11 cellular contexts compared by ENCODE assay signal in the genomic region with DNA sequence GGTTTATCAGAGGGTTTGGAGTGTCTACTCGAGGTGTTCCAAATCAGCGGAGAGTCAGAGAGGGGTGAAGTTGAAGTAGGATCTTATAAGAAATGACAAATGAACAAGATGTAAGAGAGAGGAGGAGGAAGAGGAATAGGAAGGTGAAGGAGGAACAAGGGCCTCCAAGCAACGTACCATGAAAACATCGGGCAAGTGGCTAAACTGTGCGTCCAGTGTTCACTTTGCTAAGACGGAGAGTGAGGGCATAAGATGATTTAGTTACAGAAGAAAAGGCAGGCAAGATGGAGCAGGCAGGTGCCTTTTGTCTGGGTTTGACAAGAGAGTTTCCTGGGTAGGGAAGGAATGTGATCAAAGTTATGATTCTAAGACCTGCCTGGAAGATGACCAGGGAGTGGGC.
A peak's percentile ranks its signal among the peaks of the same experiment; 100 is the strongest.
DNase-seq lines count a peak whose midpoint lies in the region; ATAC-seq and TF ChIP-seq lines count a peak whose summit lies in the region.
"Had no signal": no experiment of that assay in that cellular context is flagged by ENCODE, and none has a peak within 500 bp of the region (broad histone marks: within the 10 kb centered on the region; RNA-seq: fewer than 3 reads in every experiment).

No MANE protein-coding gene starts in this region.

- no peaks in the 10 kb centered on the region for H3K36me3 Mint-ChIP-seq in osteocyte (ENCODE audit: unreplicated experiment)

- peak overlapping the region; percentile 53 for H3K27ac Mint-ChIP-seq in osteocyte (ENCODE audit: unreplicated experiment)

- H3K4me3 Mint-ChIP-seq in osteocyte (ENCODE audit: unreplicated experiment): no peak overlapping the region

- CTCF ChIA-PET in HEK293T (lab: Yijun Ruan, JAX): no interaction called here

- no peaks in the 10 kb centered on the region for H3K27me3 Mint-ChIP-seq in osteocyte (ENCODE audit: unreplicated experiment)

- DNase-seq in left ventricle myocardium inferior (no peak), left cardiac atrium (no peak), osteocyte (ENCODE audit: extremely low spot score, unreplicated experiment) (no peak), HEK293T (ENCODE audit: extremely low spot score) (no peak), NCI-H748 (lab: John Stamatoyannopoulos, UW; ENCODE audit: unreplicated experiment) (no peak)
- DNase-seq: H7, NCI-H446 treated with DMSO at 0.1 percent for 48 hours, SW 1271 had no signal

- peaks cover 59% of the 10 kb centered on the region for H3K4me1 Mint-ChIP-seq in osteocyte (ENCODE audit: unreplicated experiment)

- no peaks in the 10 kb centered on the region for H3K9me3 Mint-ChIP-seq in osteocyte (ENCODE audit: unreplicated experiment)

- ATAC-seq in left cardiac atrium: no peak
- ATAC-seq in GM21447 (IDR thresholded peaks at IDR 0.05; ENCODE audit: unreplicated experiment): no peak
- no peak for ATAC-seq in GM19023 (IDR thresholded peaks at IDR 0.05; ENCODE audit: unreplicated experiment)

- POLR2A ChIA-PET in HEK293T (lab: Yijun Ruan, JAX): interaction anchor here (0.6 kb wide), 1 partner anchor 582 kb away, joined by 3 read pairs; no protein-coding TSS in a partner anchor

- intact Hi-C loops in left ventricle myocardium inferior (cut with micrococcal nuclease): no loop called here
- intact Hi-C loops in left cardiac atrium (cut with DNase I): loop anchor here in 1 of 2 donors (5.0 kb wide), 1 partner anchor 111 kb away; the partner anchor contains the start of gene ZFP36L1

- H3K4me1 ChIP-seq in left ventricle myocardium inferior: peaks cover 66% of the 10 kb centered on the region
- peaks cover 5 to 23% of the 10 kb centered on the region in 2 donors for H3K4me1 ChIP-seq in esophagus (ENCODE audit: control insufficient read depth in 2 of 2, insufficient read depth in 2 of 2, low read length in 1 of 2)

- H3K4me3 ChIP-seq in left ventricle myocardium inferior: no peak overlapping the region
- H3K4me3 ChIP-seq in esophagus (ENCODE audit: low read depth in 1 of 2, low read length in 2 of 2): no peak overlapping the region

- H3K9me3 ChIP-seq in left ventricle myocardium inferior (replicated peaks): no peaks in the 10 kb centered on the region
- H3K9me3 ChIP-seq in esophagus (ENCODE audit: control insufficient read depth in 2 of 2, insufficient read depth in 1 of 2, low read depth in 1 of 2, low read length in 1 of 2): peaks cover 0 to 2% of the 10 kb centered on the region in 2 donors

- no peak for TF ChIP-seq CTCF in left ventricle myocardium inferior (IDR thresholded peaks at IDR 0.05; ENCODE audit: borderline replicate concordance)
- TF ChIP-seq CTCF in osteocyte (IDR thresholded peaks at IDR 0.05): no peak

- H3K36me3 ChIP-seq in left ventricle myocardium inferior: no peaks in the 10 kb centered on the region
- no peaks in the 10 kb centered on the region for H3K36me3 ChIP-seq in esophagus (ENCODE audit: control insufficient read depth in 2 of 2, insufficient read depth in 2 of 2, low read length in 1 of 2)

- H3K27me3 ChIP-seq in left ventricle myocardium inferior (ENCODE audit: low read depth): no peaks in the 10 kb centered on the region
- H3K27me3 ChIP-seq in esophagus (ENCODE audit: control insufficient read depth in 1 of 2, insufficient read depth in 2 of 2, low read length in 2 of 2): no peaks in the 10 kb centered on the region

- 51 to 72% methylated on average over 6 of the region's 6 CpGs for WGBS in esophagus, 2 donors

- H3K27ac ChIP-seq in left ventricle myocardium inferior (replicated peaks) (peak overlapping the region; percentile 86), esophagus (ENCODE audit: low read depth in 2 of 2, low read length in 1 of 2) (peak overlapping the region; percentile 22 to 69)

TF ChIP-seq in HEK293T, 16 proteins besides CTCF, POLR2A, EP300 and RAD21:
- no peak for TF ChIP-seq BHLHE40 (IDR thresholded peaks at IDR 0.05; ENCODE audit: borderline replicate concordance)
- TF ChIP-seq SUZ12 (IDR thresholded peaks at IDR 0.05): no peak
- TF ChIP-seq ZNF384 (IDR thresholded peaks at IDR 0.05): no peak
- TF ChIP-seq ELF4 (IDR thresholded peaks at IDR 0.05): no peak
- TF ChIP-seq TARDBP (IDR thresholded peaks at IDR 0.05): no peak
